1 cellular context compared by ENCODE assay signal in the genomic region with DNA sequence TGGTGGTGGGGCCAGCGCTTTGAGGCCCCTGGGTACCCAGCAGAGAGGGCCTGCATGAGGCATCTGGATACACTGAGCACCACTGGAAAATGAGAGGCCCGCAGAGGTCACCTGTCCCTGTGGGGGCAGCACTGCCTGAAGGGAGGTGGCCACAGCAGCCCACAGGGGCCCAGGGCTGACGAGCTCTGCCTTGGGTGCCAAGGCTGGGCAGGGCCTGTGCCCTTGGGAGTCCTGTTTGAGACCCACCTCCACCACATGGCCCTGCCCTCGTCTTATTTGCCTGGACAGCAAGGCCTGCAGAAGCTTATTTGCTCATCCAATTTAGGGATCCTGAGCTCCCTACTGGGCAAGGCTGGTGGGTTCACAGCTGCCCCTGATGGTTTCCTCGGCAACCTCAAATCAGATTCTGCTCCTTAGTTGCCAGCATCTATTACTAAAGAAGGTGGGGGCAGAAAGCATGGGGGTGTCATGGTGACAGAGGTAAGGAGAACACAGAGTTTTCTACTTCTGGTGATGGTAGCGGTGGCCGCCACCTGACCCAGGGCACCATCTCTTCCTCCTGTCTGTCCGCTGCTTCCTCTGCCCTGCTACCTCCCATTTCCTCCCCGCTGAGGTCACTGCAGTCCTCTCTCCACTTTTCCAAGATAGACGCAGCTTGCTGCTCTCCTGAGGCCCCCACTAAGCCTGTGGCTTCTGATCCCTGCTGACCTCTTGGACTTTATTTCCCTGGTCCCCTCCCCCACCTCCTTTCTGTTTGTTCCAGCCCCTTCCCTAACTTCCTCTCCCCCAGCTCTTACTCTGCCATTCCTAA.
TF ChIP-seq lines count a peak whose summit lies in the region.

No MANE protein-coding gene starts in this region.

TF ChIP-seq in HepG2, 621 proteins besides CTCF, POLR2A, EP300 and RAD21 (continued from another document):
- TF ChIP-seq LRRFIP1 (CRISPR knock-in tag; conservative IDR thresholded peaks at IDR 0.05) = no peak
- TF ChIP-seq ZNF383 (CRISPR knock-in tag; IDR thresholded peaks at IDR 0.05; ENCODE audit: borderline replicate concordance) = no peak
- no peak for TF ChIP-seq ZNF367 (CRISPR knock-in tag; IDR thresholded peaks at IDR 0.05; ENCODE audit: borderline replicate concordance)
- no peak for TF ChIP-seq ZNF784 (CRISPR knock-in tag; IDR thresholded peaks at IDR 0.05; ENCODE audit: borderline replicate concordance)
- TF ChIP-seq, protein P1, sequence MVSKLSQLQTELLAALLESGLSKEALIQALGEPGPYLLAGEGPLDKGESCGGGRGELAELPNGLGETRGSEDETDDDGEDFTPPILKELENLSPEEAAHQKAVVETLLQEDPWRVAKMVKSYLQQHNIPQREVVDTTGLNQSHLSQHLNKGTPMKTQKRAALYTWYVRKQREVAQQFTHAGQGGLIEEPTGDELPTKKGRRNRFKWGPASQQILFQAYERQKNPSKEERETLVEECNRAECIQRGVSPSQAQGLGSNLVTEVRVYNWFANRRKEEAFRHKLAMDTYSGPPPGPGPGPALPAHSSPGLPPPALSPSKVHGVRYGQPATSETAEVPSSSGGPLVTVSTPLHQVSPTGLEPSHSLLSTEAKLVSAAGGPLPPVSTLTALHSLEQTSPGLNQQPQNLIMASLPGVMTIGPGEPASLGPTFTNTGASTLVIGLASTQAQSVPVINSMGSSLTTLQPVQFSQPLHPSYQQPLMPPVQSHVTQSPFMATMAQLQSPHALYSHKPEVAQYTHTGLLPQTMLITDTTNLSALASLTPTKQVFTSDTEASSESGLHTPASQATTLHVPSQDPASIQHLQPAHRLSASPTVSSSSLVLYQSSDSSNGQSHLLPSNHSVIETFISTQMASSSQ (IDR thresholded peaks at IDR 0.05; ENCODE audit: low read depth) = no peak
- TF ChIP-seq, protein P1 (CRISPR knock-in tag; IDR thresholded peaks at IDR 0.05; ENCODE audit: borderline replicate concordance) = no peak
- TF ChIP-seq U2AF1 (optimal IDR thresholded peaks at IDR 0.05; ENCODE audit: low read depth, low read length) = no peak
- no peak for TF ChIP-seq RAD51 (IDR thresholded peaks at IDR 0.05; ENCODE audit: borderline replicate concordance)
- TF ChIP-seq, protein P2, sequence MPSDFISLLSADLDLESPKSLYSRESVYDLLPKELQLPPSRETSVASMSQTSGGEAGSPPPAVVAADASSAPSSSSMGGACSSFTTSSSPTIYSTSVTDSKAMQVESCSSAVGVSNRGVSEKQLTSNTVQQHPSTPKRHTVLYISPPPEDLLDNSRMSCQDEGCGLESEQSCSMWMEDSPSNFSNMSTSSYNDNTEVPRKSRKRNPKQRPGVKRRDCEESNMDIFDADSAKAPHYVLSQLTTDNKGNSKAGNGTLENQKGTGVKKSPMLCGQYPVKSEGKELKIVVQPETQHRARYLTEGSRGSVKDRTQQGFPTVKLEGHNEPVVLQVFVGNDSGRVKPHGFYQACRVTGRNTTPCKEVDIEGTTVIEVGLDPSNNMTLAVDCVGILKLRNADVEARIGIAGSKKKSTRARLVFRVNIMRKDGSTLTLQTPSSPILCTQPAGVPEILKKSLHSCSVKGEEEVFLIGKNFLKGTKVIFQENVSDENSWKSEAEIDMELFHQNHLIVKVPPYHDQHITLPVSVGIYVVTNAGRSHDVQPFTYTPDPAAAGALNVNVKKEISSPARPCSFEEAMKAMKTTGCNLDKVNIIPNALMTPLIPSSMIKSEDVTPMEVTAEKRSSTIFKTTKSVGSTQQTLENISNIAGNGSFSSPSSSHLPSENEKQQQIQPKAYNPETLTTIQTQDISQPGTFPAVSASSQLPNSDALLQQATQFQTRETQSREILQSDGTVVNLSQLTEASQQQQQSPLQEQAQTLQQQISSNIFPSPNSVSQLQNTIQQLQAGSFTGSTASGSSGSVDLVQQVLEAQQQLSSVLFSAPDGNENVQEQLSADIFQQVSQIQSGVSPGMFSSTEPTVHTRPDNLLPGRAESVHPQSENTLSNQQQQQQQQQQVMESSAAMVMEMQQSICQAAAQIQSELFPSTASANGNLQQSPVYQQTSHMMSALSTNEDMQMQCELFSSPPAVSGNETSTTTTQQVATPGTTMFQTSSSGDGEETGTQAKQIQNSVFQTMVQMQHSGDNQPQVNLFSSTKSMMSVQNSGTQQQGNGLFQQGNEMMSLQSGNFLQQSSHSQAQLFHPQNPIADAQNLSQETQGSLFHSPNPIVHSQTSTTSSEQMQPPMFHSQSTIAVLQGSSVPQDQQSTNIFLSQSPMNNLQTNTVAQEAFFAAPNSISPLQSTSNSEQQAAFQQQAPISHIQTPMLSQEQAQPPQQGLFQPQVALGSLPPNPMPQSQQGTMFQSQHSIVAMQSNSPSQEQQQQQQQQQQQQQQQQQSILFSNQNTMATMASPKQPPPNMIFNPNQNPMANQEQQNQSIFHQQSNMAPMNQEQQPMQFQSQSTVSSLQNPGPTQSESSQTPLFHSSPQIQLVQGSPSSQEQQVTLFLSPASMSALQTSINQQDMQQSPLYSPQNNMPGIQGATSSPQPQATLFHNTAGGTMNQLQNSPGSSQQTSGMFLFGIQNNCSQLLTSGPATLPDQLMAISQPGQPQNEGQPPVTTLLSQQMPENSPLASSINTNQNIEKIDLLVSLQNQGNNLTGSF (CRISPR knock-in tag; IDR thresholded peaks at IDR 0.05) = no peak
- TF ChIP-seq TAF1 (CRISPR knock-in tag; IDR thresholded peaks at IDR 0.05) = no peak
- no peak for TF ChIP-seq JUN (CRISPR knock-in tag; IDR thresholded peaks at IDR 0.05)
- no peak for TF ChIP-seq ZNF20 (CRISPR knock-in tag; IDR thresholded peaks at IDR 0.05)
- TF ChIP-seq ZNF841 (CRISPR knock-in tag; IDR thresholded peaks at IDR 0.05; ENCODE audit: borderline replicate concordance) = no peak
- TF ChIP-seq, protein P3, sequence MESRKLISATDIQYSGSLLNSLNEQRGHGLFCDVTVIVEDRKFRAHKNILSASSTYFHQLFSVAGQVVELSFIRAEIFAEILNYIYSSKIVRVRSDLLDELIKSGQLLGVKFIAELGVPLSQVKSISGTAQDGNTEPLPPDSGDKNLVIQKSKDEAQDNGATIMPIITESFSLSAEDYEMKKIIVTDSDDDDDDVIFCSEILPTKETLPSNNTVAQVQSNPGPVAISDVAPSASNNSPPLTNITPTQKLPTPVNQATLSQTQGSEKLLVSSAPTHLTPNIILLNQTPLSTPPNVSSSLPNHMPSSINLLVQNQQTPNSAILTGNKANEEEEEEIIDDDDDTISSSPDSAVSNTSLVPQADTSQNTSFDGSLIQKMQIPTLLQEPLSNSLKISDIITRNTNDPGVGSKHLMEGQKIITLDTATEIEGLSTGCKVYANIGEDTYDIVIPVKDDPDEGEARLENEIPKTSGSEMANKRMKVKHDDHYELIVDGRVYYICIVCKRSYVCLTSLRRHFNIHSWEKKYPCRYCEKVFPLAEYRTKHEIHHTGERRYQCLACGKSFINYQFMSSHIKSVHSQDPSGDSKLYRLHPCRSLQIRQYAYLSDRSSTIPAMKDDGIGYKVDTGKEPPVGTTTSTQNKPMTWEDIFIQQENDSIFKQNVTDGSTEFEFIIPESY (CRISPR knock-in tag; IDR thresholded peaks at IDR 0.05) = no peak
- TF ChIP-seq, protein P4, sequence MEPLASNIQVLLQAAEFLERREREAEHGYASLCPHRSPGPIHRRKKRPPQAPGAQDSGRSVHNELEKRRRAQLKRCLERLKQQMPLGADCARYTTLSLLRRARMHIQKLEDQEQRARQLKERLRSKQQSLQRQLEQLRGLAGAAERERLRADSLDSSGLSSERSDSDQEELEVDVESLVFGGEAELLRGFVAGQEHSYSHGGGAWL (CRISPR knock-in tag; IDR thresholded peaks at IDR 0.05) = no peak
- no peak for TF ChIP-seq PAX8 (CRISPR knock-in tag; IDR thresholded peaks at IDR 0.05; ENCODE audit: borderline replicate concordance)
- no peak for TF ChIP-seq DR1 (CRISPR knock-in tag; IDR thresholded peaks at IDR 0.05)
- no peak for TF ChIP-seq SNAI1 (CRISPR knock-in tag; IDR thresholded peaks at IDR 0.05; ENCODE audit: borderline replicate concordance)
- TF ChIP-seq NR2F1 (CRISPR knock-in tag; IDR thresholded peaks at IDR 0.05) = peak in 1 of 2 experiments; percentile 48; a peak in 1 of 4 replicates
- TF ChIP-seq SNAPC5 (CRISPR knock-in tag; IDR thresholded peaks at IDR 0.05; ENCODE audit: borderline replicate concordance) = no peak
- TF ChIP-seq ZNF263 (CRISPR knock-in tag; IDR thresholded peaks at IDR 0.05) = no peak
- no peak for TF ChIP-seq ZNF530 (CRISPR knock-in tag; IDR thresholded peaks at IDR 0.05; ENCODE audit: low read depth)
- no peak for TF ChIP-seq SRF (IDR thresholded peaks at IDR 0.05; ENCODE audit: low read depth, low read length)
- TF ChIP-seq ELK4 (CRISPR knock-in tag; IDR thresholded peaks at IDR 0.05; ENCODE audit: borderline replicate concordance) = no peak
- TF ChIP-seq SMAD3 (CRISPR knock-in tag; IDR thresholded peaks at IDR 0.05) = no peak
- TF ChIP-seq KLF13 (CRISPR knock-in tag; IDR thresholded peaks at IDR 0.05) = no peak
- peak; percentile 83 for TF ChIP-seq PAXIP1 (CRISPR knock-in tag; conservative IDR thresholded peaks at IDR 0.05)
- TF ChIP-seq NFIC (IDR thresholded peaks at IDR 0.05; ENCODE audit: low read length) = no peak
